8 cellular contexts compared by ENCODE assay signal in the genomic region with DNA sequence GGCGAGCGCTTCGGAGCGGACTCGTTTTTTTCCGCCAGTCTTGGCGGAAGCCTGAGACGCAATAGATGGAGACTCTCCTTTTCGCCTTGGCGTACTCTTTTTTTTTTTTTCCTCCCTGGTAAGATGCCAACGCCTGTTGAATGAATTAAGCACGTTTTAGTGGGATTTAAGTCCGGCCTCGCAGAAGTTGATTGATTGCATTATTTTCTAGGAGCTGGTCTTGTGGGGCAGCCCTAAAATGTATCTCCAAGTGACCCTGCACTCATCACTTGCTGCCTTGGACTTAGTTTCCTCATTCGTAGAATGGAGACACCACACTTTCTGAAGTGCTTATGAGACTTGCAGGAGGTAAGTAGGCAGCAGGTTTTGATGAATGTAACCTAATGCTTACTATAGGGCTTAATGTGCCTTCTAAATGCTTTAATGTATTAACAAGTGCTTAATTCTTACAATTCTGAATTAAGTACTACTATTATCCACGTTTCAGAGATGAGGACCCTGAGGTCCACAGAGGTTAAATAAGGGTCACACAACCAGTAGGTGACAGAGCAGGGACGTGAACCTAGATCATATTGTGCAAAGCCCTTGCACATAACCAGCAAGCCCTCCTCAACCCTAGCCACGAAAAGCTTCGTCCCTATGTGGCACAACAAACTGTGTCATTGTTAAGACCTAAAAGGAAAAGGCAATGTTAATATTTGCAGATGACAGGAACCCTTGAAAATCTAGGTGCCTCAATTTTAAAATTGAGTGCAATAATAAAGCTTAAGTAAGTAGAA. TPM values are rescaled to one million over a fixed set of nuclear protein-coding genes. Genes with fewer than 3 reads are reported as not detected.
DNase-seq lines count a peak whose midpoint lies in the region; ATAC-seq, FAIRE-seq and TF ChIP-seq lines count a peak whose summit lies in the region.

No MANE protein-coding gene starts in this region.

- ATAC-seq in GM21717 (IDR thresholded peaks at IDR 0.05; ENCODE audit: unreplicated experiment) (peak; percentile 40), body of pancreas (no peak), memory B cell (ENCODE audit: low read depth) (no peak)

- peaks cover 2% of the 10 kb centered on the region for H3K36me3 Mint-ChIP-seq in memory B cell

- H3K27me3 Mint-ChIP-seq in memory B cell, result no peaks in the 10 kb centered on the region

- WGBS in body of pancreas, 2 donors, result 9 to 14% methylated on average over 19 of the region's 19 CpGs

- H3K9me3 ChIP-seq in KOPT-K1 (ENCODE audit: insufficient read depth, low read length, poor library complexity, severe bottlenecking) (no peaks in the 10 kb centered on the region), body of pancreas (no peaks in the 10 kb centered on the region), vagina (no peaks in the 10 kb centered on the region)

- no peak for DNase-seq in body of pancreas
- DNase-seq in memory B cell (ENCODE audit: low spot score in 2 of 2), result no peak
- no peak for DNase-seq in vagina (ENCODE audit: extremely low spot score in 2 of 2)
- DNase-seq in 8988T, result no peak
- DNase-seq in GM12892 (ENCODE audit: insufficient read length), result no peak

- intact Hi-C loops in body of pancreas (cut with DNase I) (no loop called here), vagina (cut with DNase I) (no loop called here)

- H3K4me3 ChIP-seq in GM12875 (ENCODE audit: low read depth, low read length), result peak overlapping the region; percentile 99
- peak overlapping the region in 1 of 2 donors; percentile 89 for H3K4me3 ChIP-seq in body of pancreas
- H3K4me3 ChIP-seq in vagina, result peak overlapping the region; percentile 94 to 99

- H3K27me3 ChIP-seq in body of pancreas (no peaks in the 10 kb centered on the region), vagina (no peaks in the 10 kb centered on the region)

- TF ChIP-seq CTCF in GM12875 (IDR thresholded peaks at IDR 0.05; ENCODE audit: borderline replicate concordance, insufficient read depth, low read depth, low read length), result no peak
- TF ChIP-seq CTCF in body of pancreas (IDR thresholded peaks at IDR 0.05), result no peak
- TF ChIP-seq CTCF in vagina (IDR thresholded peaks at IDR 0.05), result no peak

- H3K4me1 ChIP-seq in body of pancreas, result peaks cover 37% of the 10 kb centered on the region
- H3K4me1 ChIP-seq in vagina, result peaks cover 40% of the 10 kb centered on the region

- no peak for FAIRE-seq in GM12892 (lab: Jason Lieb, UNC)

- H3K4me3 Mint-ChIP-seq in memory B cell, result peak overlapping the region; percentile 100

- peak overlapping the region; percentile 99 for H3K27ac ChIP-seq in KOPT-K1 (ENCODE audit: low read depth, low read length, poor library complexity, severe bottlenecking)
- peak overlapping the region in 3 of 4 donors; percentile 94 to 99 (median 95) for H3K27ac ChIP-seq in body of pancreas
- peak overlapping the region; percentile 97 for H3K27ac ChIP-seq in vagina

- H3K4me1 Mint-ChIP-seq in memory B cell, result peaks cover 47% of the 10 kb centered on the region

- no peaks in the 10 kb centered on the region for H3K36me3 ChIP-seq in KOPT-K1 (ENCODE audit: insufficient read depth, low read length)
- no peaks in the 10 kb centered on the region for H3K36me3 ChIP-seq in body of pancreas (replicated peaks in 1 of 2; ENCODE audit: insufficient read depth in 1 of 2, low read depth in 2 of 2)
- no peaks in the 10 kb centered on the region for H3K36me3 ChIP-seq in vagina

- H3K27ac Mint-ChIP-seq in memory B cell, result peak overlapping the region; percentile 99

- TF ChIP-seq POLR2A in body of pancreas (IDR thresholded peaks at IDR 0.05) (no peak), vagina (IDR thresholded peaks at IDR 0.05) (no peak), GM12892 (IDR thresholded peaks at IDR 0.05; ENCODE audit: low read depth, low read length) (no peak)

- H3K9me3 Mint-ChIP-seq in memory B cell, result no peaks in the 10 kb centered on the region

RNA-seq across cellular contexts. Expression of a gene that starts 0.5 kb away (rescaled TPM):
- total RNA-seq in body of pancreas (10 to 100 TPM; 76.8 to 86.9 TPM), vagina (88.9 TPM)
- polyA plus RNA-seq in GM12892 (2012; ENCODE audit: missing spikeins), result 87.6 TPM

RNA-seq across cellular contexts. Expression of a gene that starts 33.0 kb away (rescaled TPM):
- total RNA-seq in body of pancreas (1 to 10 TPM; 4.6 to 6.7 TPM), vagina (17.9 TPM)
- polyA plus RNA-seq in GM12892 (2012; ENCODE audit: missing spikeins), result 0.23 TPM
